Comparison of ENCODE assay signal across 18 cellular contexts in the genomic region with DNA sequence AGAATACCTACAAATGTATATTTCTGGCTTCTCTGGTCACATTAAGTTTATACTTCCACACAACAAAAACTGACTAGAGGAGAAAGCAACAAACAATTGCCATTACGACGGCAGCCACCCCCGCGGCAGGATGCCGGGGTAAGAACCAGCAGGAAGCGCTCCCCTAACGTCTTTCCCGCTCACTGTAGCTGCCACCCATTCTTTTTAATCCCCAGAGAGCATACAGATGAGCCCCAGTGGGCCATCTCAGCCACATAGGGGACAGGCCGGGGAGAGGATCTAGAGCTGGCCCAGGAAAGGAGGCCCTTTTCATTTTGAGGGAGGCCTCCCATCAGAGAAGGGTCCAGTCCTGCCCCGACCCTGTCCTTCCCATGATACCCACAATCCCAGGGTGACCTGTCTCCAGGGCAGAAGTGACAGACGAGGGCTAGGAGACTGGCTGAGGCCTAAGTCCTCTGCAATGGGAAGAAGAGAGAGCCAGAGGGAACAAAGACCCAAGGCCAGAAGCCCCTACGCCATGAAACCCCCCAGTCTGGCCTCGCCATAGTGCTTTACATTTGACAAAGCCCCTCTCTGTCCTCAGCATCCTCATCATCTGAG. TPM values are rescaled to one million over a fixed set of nuclear protein-coding genes. Genes with fewer than 3 reads are reported as not detected.
DNase-seq lines count a peak whose midpoint lies in the region; ATAC-seq, FAIRE-seq and TF ChIP-seq lines count a peak whose summit lies in the region.
"Had no signal": no experiment of that assay in that cellular context is flagged by ENCODE, and none has a peak within 500 bp of the region (broad histone marks: within the 10 kb centered on the region; RNA-seq: fewer than 3 reads in every experiment).

No MANE protein-coding gene starts in this region.

- no peak overlapping the region for H2BK120ac ChIP-seq in mesenchymal stem cell (ENCODE audit: low read depth, low read length)

- H4K20me1 ChIP-seq in BLaER1: no peaks in the 10 kb centered on the region

- H3K27me3 Mint-ChIP-seq in activated CD8-positive, alpha-beta T cell treated with anti-CD3 and anti-CD28 coated beads for 36 hours: no peaks in the 10 kb centered on the region

- H2BK12ac ChIP-seq in mesenchymal stem cell (ENCODE audit: low read length in 2 of 2): no peak overlapping the region

- H3K79me1 ChIP-seq in mesenchymal stem cell (replicated peaks; ENCODE audit: low read length, poor library complexity, severe bottlenecking): peaks cover 53% of the 10 kb centered on the region

- H3K4me1 Mint-ChIP-seq in activated CD8-positive, alpha-beta T cell treated with anti-CD3 and anti-CD28 coated beads for 36 hours (ENCODE audit: low read depth): peaks cover 26% of the 10 kb centered on the region

- DNase-seq in GM10248 (ENCODE audit: extremely low spot score) (peak; percentile 36), mesenchymal stem cell (no peak), urothelium cell line (ENCODE audit: low spot score) (no peak), NCI-H128 (lab: John Stamatoyannopoulos, UW; ENCODE audit: unreplicated experiment) (no peak)
- peak; percentile 51 for DNase-seq in activated CD8-positive, alpha-beta T cell treated with anti-CD3 and anti-CD28 coated beads for 36 hours
- DNase-seq: BE2C, NCI-H1436 treated with DMSO at 0.1 percent for 48 hours, NCI-H446 treated with DMSO at 0.1 percent for 48 hours, retina had no signal

- H3K4me1 ChIP-seq in BLaER1 (peaks cover 91% of the 10 kb centered on the region), mesenchymal stem cell (ENCODE audit: control insufficient read depth, insufficient read depth, low read depth, low read length) (peaks cover 20% of the 10 kb centered on the region)
- H3K4me1 ChIP-seq: BE2C, HAP-1 had no signal

- intact Hi-C loops in activated CD8-positive, alpha-beta T cell treated with anti-CD3 and anti-CD28 coated beads for 36 hours (cut with micrococcal nuclease): no loop called here

- no peak overlapping the region for H4K91ac ChIP-seq in mesenchymal stem cell (ENCODE audit: low read length)

- H3K27ac ChIP-seq in BLaER1: peak overlapping the region; percentile 90
- H3K27ac ChIP-seq in mesenchymal stem cell (ENCODE audit: low read length, poor library complexity, severe bottlenecking): no peak overlapping the region

- peak; percentile 31 for ATAC-seq in activated CD8-positive, alpha-beta T cell treated with anti-CD3 and anti-CD28 coated beads for 36 hours
- ATAC-seq in GM21528 (IDR thresholded peaks at IDR 0.05; ENCODE audit: low FRiP score, unreplicated experiment): no peak
- ATAC-seq in GM21367 (IDR thresholded peaks at IDR 0.05; ENCODE audit: unreplicated experiment): no peak
- ATAC-seq: esophagus mucosa, K562, Panc1 had no signal

- no peak for FAIRE-seq in urothelium cell line (lab: Jason Lieb, UNC)
- FAIRE-seq: GM18507, K562 had no signal

- peaks cover 7% of the 10 kb centered on the region; the same call in 1 of the 2 replicates for H3K36me3 ChIP-seq in BLaER1
- peaks cover 0 to 45% of the 10 kb centered on the region in 2 experiments for H3K36me3 ChIP-seq in mesenchymal stem cell (ENCODE audit: control insufficient read depth in 1 of 2, insufficient read depth in 2 of 2, low read depth in 1 of 2, low read length in 2 of 2)
- H3K36me3 ChIP-seq: upper lobe of left lung had no signal

- peak overlapping the region; percentile 36 for H3K4me3 ChIP-seq in BLaER1
- peak overlapping the region in 1 of 2 experiments; percentile 21 for H3K4me3 ChIP-seq in mesenchymal stem cell (ENCODE audit: insufficient read depth in 1 of 2, low read depth in 1 of 2, low read length in 2 of 2)
- H3K4me3 ChIP-seq: HAP-1, K562, upper lobe of left lung had no signal

- H3K36me3 Mint-ChIP-seq in activated CD8-positive, alpha-beta T cell treated with anti-CD3 and anti-CD28 coated beads for 36 hours (ENCODE audit: low read depth): peaks cover 13% of the 10 kb centered on the region

- no peak overlapping the region for H3K23ac ChIP-seq in mesenchymal stem cell (ENCODE audit: low read length in 2 of 2)

- H3K9me3 ChIP-seq in BLaER1: no peaks in the 10 kb centered on the region
- H3K9me3 ChIP-seq in mesenchymal stem cell (ENCODE audit: control insufficient read depth, low read length): no peaks in the 10 kb centered on the region
- H3K9me3 ChIP-seq: BE2C, HAP-1, upper lobe of left lung had no signal

- H3K9ac ChIP-seq in BLaER1: peak overlapping the region; percentile 74
- H3K9ac ChIP-seq in mesenchymal stem cell (ENCODE audit: low read length): no peak overlapping the region

- no peak overlapping the region for H2AK5ac ChIP-seq in mesenchymal stem cell (ENCODE audit: low read length, severe bottlenecking)

- CTCF ChIA-PET in GM10248 (lab: Yijun Ruan, JAX): interaction anchor here (1.5 to 3.2 kb wide), 2 partner anchors 14 to 19 kb away, joined by 4 to 29 read pairs; partner anchors contain the start of gene CLN6
- CTCF ChIA-PET in activated CD8-positive, alpha-beta T cell treated with anti-CD3 and anti-CD28 coated beads for 36 hours (lab: Charles Lee): no interaction called here

- H3K4ac ChIP-seq in mesenchymal stem cell (ENCODE audit: low read depth in 1 of 2, low read length in 2 of 2): no peak overlapping the region

- H3K18ac ChIP-seq in mesenchymal stem cell (ENCODE audit: low read depth in 1 of 2, low read length in 2 of 2): no peak overlapping the region

- H3K9me3 Mint-ChIP-seq in activated CD8-positive, alpha-beta T cell treated with anti-CD3 and anti-CD28 coated beads for 36 hours: no peaks in the 10 kb centered on the region

- H2BK5ac ChIP-seq in mesenchymal stem cell (ENCODE audit: low read depth, low read length, poor library complexity, severe bottlenecking): no peak overlapping the region

- no peak overlapping the region for H4K8ac ChIP-seq in mesenchymal stem cell (ENCODE audit: low read length)

- peak overlapping the region; percentile 70 for H3K27ac Mint-ChIP-seq in activated CD8-positive, alpha-beta T cell treated with anti-CD3 and anti-CD28 coated beads for 36 hours

- no peak for TF ChIP-seq CTCF in GM10248 (IDR thresholded peaks at IDR 0.05; ENCODE audit: control extremely low read depth, extremely low read depth, low read depth, missing control alignments)
- no peak for TF ChIP-seq CTCF in activated CD8-positive, alpha-beta T cell treated with anti-CD3 and anti-CD28 coated beads for 36 hours (IDR thresholded peaks at IDR 0.05)

- H2AFZ ChIP-seq in mesenchymal stem cell (ENCODE audit: low read depth, low read length): no peak overlapping the region

- H3K27me3 ChIP-seq in BLaER1 (no peaks in the 10 kb centered on the region), mesenchymal stem cell (ENCODE audit: control insufficient read depth in 1 of 2, insufficient read depth in 1 of 2, low read length in 2 of 2) (no peaks in the 10 kb centered on the region)
- H3K27me3 ChIP-seq: BE2C, upper lobe of left lung had no signal

- H3K4me2 ChIP-seq in BLaER1: peak overlapping the region; percentile 90
- H3K4me2 ChIP-seq in mesenchymal stem cell (ENCODE audit: low read length, poor library complexity, severe bottlenecking): no peak overlapping the region

- WGBS in mesenchymal stem cell: 94% methylated on average over 11 of the region's 13 CpGs

- POLR2A ChIA-PET in GM10248 (lab: Yijun Ruan, JAX): no interaction called here
- POLR2A ChIA-PET in activated CD8-positive, alpha-beta T cell treated with anti-CD3 and anti-CD28 coated beads for 36 hours (lab: Charles Lee): interaction anchor here (0.8 kb wide), 1 partner anchor 20 kb away, joined by 3 read pairs; no protein-coding TSS in a partner anchor

- no peak overlapping the region for H3K4me3 Mint-ChIP-seq in activated CD8-positive, alpha-beta T cell treated with anti-CD3 and anti-CD28 coated beads for 36 hours

- peak overlapping the region; percentile 60 for H2BK15ac ChIP-seq in mesenchymal stem cell (ENCODE audit: low read depth, poor library complexity, severe bottlenecking)

- H3K14ac ChIP-seq in mesenchymal stem cell (ENCODE audit: low read length in 2 of 2): no peak overlapping the region

RNA-seq across cellular contexts. Expression of gene CALML4, which starts 3.6 kb away (rescaled TPM):
- 1 to 10 TPM; 6.9 to 7.3 TPM for total RNA-seq in activated CD8-positive, alpha-beta T cell treated with anti-CD3 and anti-CD28 coated beads for 36 hours
- 5.0 TPM for polyA plus RNA-seq in mesenchymal stem cell (2013, experiment 1 of 2)
- polyA plus RNA-seq in mesenchymal stem cell (2013, experiment 2 of 2): 3.7 TPM

RNA-seq across cellular contexts. Expression of gene CLN6, which starts 20.8 kb away (rescaled TPM):
- total RNA-seq in activated CD8-positive, alpha-beta T cell treated with anti-CD3 and anti-CD28 coated beads for 36 hours: 10 to 100 TPM; 43.1 to 47.2 TPM
- 23.5 TPM for polyA plus RNA-seq in mesenchymal stem cell (2013, experiment 1 of 2)
- polyA plus RNA-seq in mesenchymal stem cell (2013, experiment 2 of 2): 23.2 TPM

Comparison
In these comparisons a context has a peak if more than half of its experiments do, and no peak if none do; other contexts are left out.
1. DNase-seq: peak in GM10248 (single experiment) and activated CD8-positive, alpha-beta T cell treated with anti-CD3 and anti-CD28 coated beads for 36 hours (single experiment); none in mesenchymal stem cell (single experiment), urothelium cell line (single experiment) and NCI-H128 (single experiment).